9 cellular contexts compared by ENCODE assay signal in genomic region chr6:43428874-43429273, GRCh38. TPM values are rescaled to one million over a fixed set of nuclear protein-coding genes. Genes with fewer than 3 reads are reported as not detected.
DNase-seq lines count a peak whose midpoint lies in the region; ATAC-seq and TF ChIP-seq lines count a peak whose summit lies in the region.
"Had no signal": no experiment of that assay in that cellular context is flagged by ENCODE, and none has a peak within 500 bp of the region (broad histone marks: within the 10 kb centered on the region; RNA-seq: fewer than 3 reads in every experiment).

No MANE protein-coding gene starts in this region.

- H3K23ac ChIP-seq in mesenchymal stem cell (ENCODE audit: low read length in 2 of 2), result no peak overlapping the region

- H3K36me3 ChIP-seq in ACC112 (ENCODE audit: insufficient read depth, low read length) (no peaks in the 10 kb centered on the region), HUES48 (ENCODE audit: control insufficient read depth, insufficient read depth, low read length) (peaks cover 16% of the 10 kb centered on the region), brain microvascular endothelial cell (replicated peaks) (peaks cover 10% of the 10 kb centered on the region), mesenchymal stem cell (ENCODE audit: control insufficient read depth in 1 of 2, insufficient read depth in 2 of 2, low read depth in 1 of 2, low read length in 2 of 2) (peaks cover 22 to 24% of the 10 kb centered on the region in 2 experiments)

- no peak overlapping the region for H4K91ac ChIP-seq in mesenchymal stem cell (ENCODE audit: low read length)

- H3K79me2 ChIP-seq in ACC112 (ENCODE audit: control insufficient read depth, insufficient read depth, low read length, unreplicated experiment), result peaks cover 12% of the 10 kb centered on the region

- no peak for TF ChIP-seq CTCF in brain microvascular endothelial cell (IDR thresholded peaks at IDR 0.05; ENCODE audit: low read depth, low read length, missing control alignments)

- ATAC-seq in GM19463 (IDR thresholded peaks at IDR 0.05; ENCODE audit: unreplicated experiment), result no peak
- no peak for ATAC-seq in HG02610 (IDR thresholded peaks at IDR 0.05; ENCODE audit: unreplicated experiment)
- no peak for ATAC-seq in HG03469 (IDR thresholded peaks at IDR 0.05; ENCODE audit: unreplicated experiment)

- H2BK12ac ChIP-seq in mesenchymal stem cell (ENCODE audit: low read length in 2 of 2), result no peak overlapping the region

- H3K79me1 ChIP-seq in mesenchymal stem cell (replicated peaks; ENCODE audit: low read length, poor library complexity, severe bottlenecking), result peaks cover 23% of the 10 kb centered on the region

- no peak overlapping the region for H3K14ac ChIP-seq in mesenchymal stem cell (ENCODE audit: low read length in 2 of 2)

- peak overlapping the region; percentile 46 for H2AFZ ChIP-seq in ACC112 (ENCODE audit: low read length, unreplicated experiment)
- H2AFZ ChIP-seq in mesenchymal stem cell (ENCODE audit: low read depth, low read length), result no peak overlapping the region

- H3K9me3 ChIP-seq in HUES48 (ENCODE audit: control insufficient read depth, insufficient read depth, low read length) (no peaks in the 10 kb centered on the region), mesenchymal stem cell (ENCODE audit: control insufficient read depth, low read length) (no peaks in the 10 kb centered on the region)
- H3K9me3 ChIP-seq: SJSA1 had no signal

- no peak overlapping the region for H4K8ac ChIP-seq in mesenchymal stem cell (ENCODE audit: low read length)

- H2BK15ac ChIP-seq in mesenchymal stem cell (ENCODE audit: low read depth, poor library complexity, severe bottlenecking), result no peak overlapping the region

- H3K4me1 ChIP-seq in ACC112 (ENCODE audit: control insufficient read depth, insufficient read depth, low read length, unreplicated experiment) (peaks cover 5% of the 10 kb centered on the region), HUES48 (ENCODE audit: control insufficient read depth, insufficient read depth, low read length) (peaks cover 7% of the 10 kb centered on the region; the same call in 1 of the 2 replicates), mesenchymal stem cell (ENCODE audit: control insufficient read depth, insufficient read depth, low read depth, low read length) (peaks cover 8% of the 10 kb centered on the region)

- WGBS in mesenchymal stem cell, result 93% methylated on average over 2 of the region's 3 CpGs

- no peak overlapping the region for H2BK5ac ChIP-seq in mesenchymal stem cell (ENCODE audit: low read depth, low read length, poor library complexity, severe bottlenecking)

- H3K27me3 ChIP-seq in ACC112 (ENCODE audit: insufficient read depth, low read length), result no peaks in the 10 kb centered on the region
- no peaks in the 10 kb centered on the region for H3K27me3 ChIP-seq in HUES48 (ENCODE audit: control insufficient read depth, insufficient read depth, low read length)
- H3K27me3 ChIP-seq in brain microvascular endothelial cell (replicated peaks), result no peaks in the 10 kb centered on the region
- H3K27me3 ChIP-seq in mesenchymal stem cell (ENCODE audit: control insufficient read depth in 1 of 2, insufficient read depth in 1 of 2, low read length in 2 of 2), result no peaks in the 10 kb centered on the region
- H3K27me3 ChIP-seq: SJSA1 had no signal

- H3K9ac ChIP-seq in HUES48 (ENCODE audit: low read depth, low read length), result no peak overlapping the region
- peak overlapping the region; percentile 93 for H3K9ac ChIP-seq in mesenchymal stem cell (ENCODE audit: low read length)

- no peak overlapping the region for H2AK5ac ChIP-seq in mesenchymal stem cell (ENCODE audit: low read length, severe bottlenecking)

- H2BK120ac ChIP-seq in mesenchymal stem cell (ENCODE audit: low read depth, low read length), result no peak overlapping the region

- H3K4ac ChIP-seq in mesenchymal stem cell (ENCODE audit: low read depth in 1 of 2, low read length in 2 of 2), result no peak overlapping the region

- no peak for DNase-seq in brain microvascular endothelial cell
- DNase-seq in mesenchymal stem cell, result peak; percentile 32
- no peak for DNase-seq in 8988T

- no peak overlapping the region for H3K4me2 ChIP-seq in mesenchymal stem cell (ENCODE audit: low read length, poor library complexity, severe bottlenecking)

- H3K27ac ChIP-seq in ACC112 (ENCODE audit: low read depth, low read length) (no peak overlapping the region), HUES48 (ENCODE audit: low read depth, low read length) (no peak overlapping the region), brain microvascular endothelial cell (no peak overlapping the region), mesenchymal stem cell (ENCODE audit: low read length, poor library complexity, severe bottlenecking) (no peak overlapping the region)
- H3K27ac ChIP-seq: SJSA1 had no signal

- no peak overlapping the region for H3K18ac ChIP-seq in mesenchymal stem cell (ENCODE audit: low read depth in 1 of 2, low read length in 2 of 2)

- H3K4me3 ChIP-seq in ACC112 (ENCODE audit: low read depth, low read length) (peak overlapping the region; percentile 84), HUES48 (ENCODE audit: low read depth, low read length) (peak overlapping the region; percentile 90), brain microvascular endothelial cell (ENCODE audit: low read depth, low read length) (peak overlapping the region; percentile 98), mesenchymal stem cell (ENCODE audit: insufficient read depth in 1 of 2, low read depth in 1 of 2, low read length in 2 of 2) (peak overlapping the region in 1 of 2 experiments; percentile 95)

- in situ Hi-C loops in brain microvascular endothelial cell (cut with HindIII; ENCODE audit: low pct_ligation_motif_present, low sequenced_read_pairs), result no loop called here

RNA-seq across cellular contexts. Expression of gene ABCC10, which starts 1.5 kb away (rescaled TPM):
- 24.7 TPM for polyA plus RNA-seq in mesenchymal stem cell (2013, experiment 1 of 2)
- polyA plus RNA-seq in mesenchymal stem cell (2013, experiment 2 of 2), result 21.2 TPM

RNA-seq across cellular contexts. Expression of gene DLK2, which starts 26.5 kb away (rescaled TPM):
- polyA plus RNA-seq in mesenchymal stem cell (2013, experiment 1 of 2), result 0.52 TPM
- 0.62 TPM for polyA plus RNA-seq in mesenchymal stem cell (2013, experiment 2 of 2)

RNA-seq across cellular contexts. Expression of gene TJAP1, which starts 48.5 kb away (rescaled TPM):
- polyA plus RNA-seq in mesenchymal stem cell (2013, experiment 1 of 2), result 18.3 TPM
- polyA plus RNA-seq in mesenchymal stem cell (2013, experiment 2 of 2), result 18.3 TPM

RNA-seq across cellular contexts. Expression of gene ZNF318, which starts 59.4 kb away (rescaled TPM):
- polyA plus RNA-seq in mesenchymal stem cell (2013, experiment 1 of 2), result 9.3 TPM
- polyA plus RNA-seq in mesenchymal stem cell (2013, experiment 2 of 2), result 9.1 TPM
